ENCODE assay signal across 1 cellular context in genomic region chr3:98583766-98584165, GRCh38.
TF ChIP-seq lines count a peak whose summit lies in the region.

No MANE protein-coding gene starts in this region.

TF ChIP-seq in GM12878, 131 proteins besides CTCF, POLR2A, EP300 and RAD21 (continued from another document):
- TF ChIP-seq CEBPZ (IDR thresholded peaks at IDR 0.05; ENCODE audit: low read depth, low read length) (no peak), BMI1 (IDR thresholded peaks at IDR 0.05; ENCODE audit: borderline replicate concordance) (no peak), DPF2 (IDR thresholded peaks at IDR 0.05) (no peak), RB1 (IDR thresholded peaks at IDR 0.05; ENCODE audit: borderline replicate concordance) (no peak), CUX1 (IDR thresholded peaks at IDR 0.05; ENCODE audit: insufficient replicate concordance, low read depth, low read length) (no peak), CREB1 (IDR thresholded peaks at IDR 0.05; ENCODE audit: low read depth) (no peak), ZNF24 (IDR thresholded peaks at IDR 0.05) (no peak), ZNF207 (IDR thresholded peaks at IDR 0.05; ENCODE audit: borderline replicate concordance) (no peak), NFXL1 (IDR thresholded peaks at IDR 0.05; ENCODE audit: borderline replicate concordance) (no peak)
